In genomic region chr2:46462936-46463335, GRCh38 we compare ENCODE assay signal across 21 cellular contexts. TPM values are rescaled to one million over a fixed set of nuclear protein-coding genes. Genes with fewer than 3 reads are reported as not detected.
DNase-seq lines count a peak whose midpoint lies in the region; ATAC-seq and TF ChIP-seq lines count a peak whose summit lies in the region.
"Had no signal": no experiment of that assay in that cellular context is flagged by ENCODE, and none has a peak within 500 bp of the region (broad histone marks: within the 10 kb centered on the region; RNA-seq: fewer than 3 reads in every experiment).

No MANE protein-coding gene starts in this region.

- H3K27me3 Mint-ChIP-seq in dendritic cell treated with granulocyte-macrophage colony-stimulating factor and Interleukin-4, amounts not matched to agents 40 ng/mL and 50 ng/mL, for 4 days: peaks cover 2% of the 10 kb centered on the region
- H3K27me3 Mint-ChIP-seq: CD4-positive, alpha-beta T cell had no signal

- no peak overlapping the region for H3K4ac ChIP-seq in mesenchymal stem cell (ENCODE audit: low read depth in 1 of 2, low read length in 2 of 2)

- H3K9me3 ChIP-seq in AG04450 (ENCODE audit: control insufficient read depth, insufficient read depth, low read length) (no peaks in the 10 kb centered on the region), mesenchymal stem cell (ENCODE audit: control insufficient read depth, low read length) (no peaks in the 10 kb centered on the region)

- no peaks in the 10 kb centered on the region for H3K9me3 Mint-ChIP-seq in dendritic cell treated with granulocyte-macrophage colony-stimulating factor and Interleukin-4, amounts not matched to agents 40 ng/mL and 50 ng/mL, for 4 days
- H3K9me3 Mint-ChIP-seq: CD4-positive, alpha-beta T cell had no signal

- H3K4me3 Mint-ChIP-seq in dendritic cell treated with granulocyte-macrophage colony-stimulating factor and Interleukin-4, amounts not matched to agents 40 ng/mL and 50 ng/mL, for 4 days: no peak overlapping the region
- H3K4me3 Mint-ChIP-seq: CD4-positive, alpha-beta T cell had no signal

- no peak overlapping the region for H3K23ac ChIP-seq in mesenchymal stem cell (ENCODE audit: low read length in 2 of 2)

- POLR2A ChIA-PET in AG04450 (lab: Yijun Ruan, JAX): no interaction called here

- H2BK12ac ChIP-seq in mesenchymal stem cell (ENCODE audit: low read length in 2 of 2): no peak overlapping the region

- CTCF ChIA-PET in AG04450 (lab: Charles Lee): interaction anchor here (1.2 to 1.3 kb wide), 5 partner anchors 19 to 434 kb away, joined by 3 to 6 read pairs (median 4); no protein-coding TSS in a partner anchor

- no peak overlapping the region for H2BK15ac ChIP-seq in mesenchymal stem cell (ENCODE audit: low read depth, poor library complexity, severe bottlenecking)

- ATAC-seq in HG02852 (IDR thresholded peaks at IDR 0.05; ENCODE audit: unreplicated experiment) (no peak), HG03442 (IDR thresholded peaks at IDR 0.05; ENCODE audit: unreplicated experiment) (no peak), HG02623 (IDR thresholded peaks at IDR 0.05; ENCODE audit: unreplicated experiment) (no peak)

- H2AFZ ChIP-seq in mesenchymal stem cell (ENCODE audit: low read depth, low read length): no peak overlapping the region
- H2AFZ ChIP-seq: PC-9 had no signal

- H3K4me1 Mint-ChIP-seq in dendritic cell treated with granulocyte-macrophage colony-stimulating factor and Interleukin-4, amounts not matched to agents 40 ng/mL and 50 ng/mL, for 4 days (ENCODE audit: low read depth): peaks cover 44% of the 10 kb centered on the region

- H3K9ac ChIP-seq in mesenchymal stem cell (ENCODE audit: low read length): peak overlapping the region; percentile 14

- H3K36me3 Mint-ChIP-seq in dendritic cell treated with granulocyte-macrophage colony-stimulating factor and Interleukin-4, amounts not matched to agents 40 ng/mL and 50 ng/mL, for 4 days (ENCODE audit: low read depth): no peaks in the 10 kb centered on the region

- intact Hi-C loops in dendritic cell treated with granulocyte-macrophage colony-stimulating factor and Interleukin-4, amounts not matched to agents 40 ng/mL and 50 ng/mL, for 4 days (cut with micrococcal nuclease): no loop called here

- no peak overlapping the region for H4K91ac ChIP-seq in mesenchymal stem cell (ENCODE audit: low read length)

- H2BK5ac ChIP-seq in mesenchymal stem cell (ENCODE audit: low read depth, low read length, poor library complexity, severe bottlenecking): no peak overlapping the region

- H4K8ac ChIP-seq in mesenchymal stem cell (ENCODE audit: low read length): no peak overlapping the region

- H3K4me3 ChIP-seq in AG04450 (ENCODE audit: low read depth, low read length) (no peak overlapping the region), mesenchymal stem cell (ENCODE audit: insufficient read depth in 1 of 2, low read depth in 1 of 2, low read length in 2 of 2) (no peak overlapping the region)
- H3K4me3 ChIP-seq: PC-9 had no signal

- DNase-seq in AG04450 (ENCODE audit: low read depth, low spot score) (peak; percentile 23), HCEC 1CT (peak; percentile 7), mesenchymal stem cell (peak; percentile 32)
- no peak for DNase-seq in activated effector memory CD4-positive, alpha-beta T cell treated with Interleukin-2 at 50 U/mL for 16 hours
- DNase-seq: AML-193; Calu3; CD4-positive, alpha-beta T cell; DMS79; KBM-7; NCI-H1092; NCI-H2107; NCI-H345; NCI-H526 treated with DMSO at 0.1 percent for 48 hours; NK-92 treated with Interleukin-12 subunit alpha and Interleukin-12 subunit beta, amount 100 ng/mL, for 24 hours; PC-9; SHP77 had no signal

- H3K27me3 ChIP-seq in AG04450 (ENCODE audit: control insufficient read depth, insufficient read depth, low read length): peaks cover 2% of the 10 kb centered on the region
- H3K27me3 ChIP-seq in mesenchymal stem cell (ENCODE audit: control insufficient read depth in 1 of 2, insufficient read depth in 1 of 2, low read length in 2 of 2): peaks cover 0 to 6% of the 10 kb centered on the region in 2 experiments

- no peak overlapping the region for H3K18ac ChIP-seq in mesenchymal stem cell (ENCODE audit: low read depth in 1 of 2, low read length in 2 of 2)

- no peaks in the 10 kb centered on the region for H3K36me3 ChIP-seq in mesenchymal stem cell (ENCODE audit: control insufficient read depth in 1 of 2, insufficient read depth in 2 of 2, low read depth in 1 of 2, low read length in 2 of 2)

- H2BK120ac ChIP-seq in mesenchymal stem cell (ENCODE audit: low read depth, low read length): no peak overlapping the region

- no peaks in the 10 kb centered on the region for H3K79me1 ChIP-seq in mesenchymal stem cell (replicated peaks; ENCODE audit: low read length, poor library complexity, severe bottlenecking)

- H3K27ac ChIP-seq in AG04450 (ENCODE audit: low read depth, low read length) (no peak overlapping the region), mesenchymal stem cell (ENCODE audit: low read length, poor library complexity, severe bottlenecking) (no peak overlapping the region)
- H3K27ac ChIP-seq: 22Rv1, PC-9 had no signal

- peaks cover 2% of the 10 kb centered on the region for H3K4me1 ChIP-seq in mesenchymal stem cell (ENCODE audit: control insufficient read depth, insufficient read depth, low read depth, low read length)

- no peak overlapping the region for H3K4me2 ChIP-seq in mesenchymal stem cell (ENCODE audit: low read length, poor library complexity, severe bottlenecking)
- H3K4me2 ChIP-seq: PC-9 had no signal

- no peak for TF ChIP-seq CTCF in AG04450 (IDR thresholded peaks at IDR 0.05; ENCODE audit: low read depth, low read length)

- no peak overlapping the region for H3K14ac ChIP-seq in mesenchymal stem cell (ENCODE audit: low read length in 2 of 2)

- 79% methylated on average over 3 of the region's 3 CpGs for WGBS in mesenchymal stem cell

- no peak overlapping the region for H2AK5ac ChIP-seq in mesenchymal stem cell (ENCODE audit: low read length, severe bottlenecking)

- H3K27ac Mint-ChIP-seq in dendritic cell treated with granulocyte-macrophage colony-stimulating factor and Interleukin-4, amounts not matched to agents 40 ng/mL and 50 ng/mL, for 4 days: peak overlapping the region; percentile 91
- H3K27ac Mint-ChIP-seq: CD4-positive, alpha-beta T cell had no signal

RNA-seq across cellular contexts. Expression of gene TMEM247, which starts 16.4 kb away (rescaled TPM):
- polyA plus RNA-seq in AG04450 (2011; rRNA removed): not detected in 2 replicates
- polyA minus RNA-seq in AG04450 (2011; rRNA and poly(A)+ RNA removed): not detected in 2 replicates
- not detected for polyA plus RNA-seq in mesenchymal stem cell (2013, experiment 1 of 2)
- polyA plus RNA-seq in mesenchymal stem cell (2013, experiment 2 of 2): not detected
